Comparison of ENCODE assay signal across 31 cellular contexts in genomic region chr10:119055472-119055871, GRCh38. TPM values are rescaled to one million over a fixed set of nuclear protein-coding genes. Genes with fewer than 3 reads are reported as not detected.
"Had no signal": no experiment of that assay in that cellular context is flagged by ENCODE, and none has a peak within 500 bp of the region (broad histone marks: within the 10 kb centered on the region; RNA-seq: fewer than 3 reads in every experiment).

No MANE protein-coding gene starts in this region.

- H3K4me1 Mint-ChIP-seq: nephron; stimulated activated naive CD8-positive, alpha-beta T cell treated with anti-CD3 and anti-CD28 coated beads, Interleukin-15, amount 100 ng/mL, for 72 hours had no signal

- H3K27ac ChIP-seq: neural progenitor cell, ovary, parathyroid adenoma, psoas muscle, right lobe of liver, sigmoid colon, spleen, suprapubic skin, testis, tibial artery, upper lobe of left lung, vagina had no signal

- H3K27ac Mint-ChIP-seq: natural killer cell; nephron; neural progenitor cell; progenitor cell of endocrine pancreas; stimulated activated memory B cell treated with anti-CD40 and anti-IgM and Interleukin-4, amounts not matched to agents 10 μg/mL and 1 μg/mL and 100 μg/mL, for 72 hours; stimulated activated naive CD8-positive, alpha-beta T cell treated with anti-CD3 and anti-CD28 coated beads, Interleukin-15, amount 100 ng/mL, for 72 hours had no signal

- H3K9me3 ChIP-seq: ovary, psoas muscle, right lobe of liver, sigmoid colon, spleen, suprapubic skin, testis, tibial artery, upper lobe of left lung, vagina had no signal

- H3K4me3 Mint-ChIP-seq: natural killer cell; nephron; neural progenitor cell; stimulated activated memory B cell treated with anti-CD40 and anti-IgM and Interleukin-4, amounts not matched to agents 10 μg/mL and 1 μg/mL and 100 μg/mL, for 72 hours; stimulated activated naive CD8-positive, alpha-beta T cell treated with anti-CD3 and anti-CD28 coated beads, Interleukin-15, amount 100 ng/mL, for 72 hours had no signal

- H3K27me3 ChIP-seq: neural progenitor cell, ovary, right lobe of liver, sigmoid colon, spleen, suprapubic skin, testis, tibial artery, upper lobe of left lung, vagina had no signal

- H3K4me3 ChIP-seq: neural progenitor cell, ovary, psoas muscle, right lobe of liver, sigmoid colon, smooth muscle cell, spleen, suprapubic skin, testis, tibial artery, upper lobe of left lung, vagina had no signal

- H3K27me3 Mint-ChIP-seq: progenitor cell of endocrine pancreas; stimulated activated memory B cell treated with anti-CD40 and anti-IgM and Interleukin-4, amounts not matched to agents 10 μg/mL and 1 μg/mL and 100 μg/mL, for 72 hours; stimulated activated naive CD8-positive, alpha-beta T cell treated with anti-CD3 and anti-CD28 coated beads, Interleukin-15, amount 100 ng/mL, for 72 hours had no signal

- FAIRE-seq: urothelium cell line had no signal

- DNase-seq: natural killer cell; occipital lobe; ovary; posterior cingulate gyrus; psoas muscle; right cardiac atrium; right lobe of liver; sigmoid colon; spleen; stimulated activated CD4-positive, alpha-beta T cell treated with anti-CD3 and anti-CD28 coated beads, Interleukin-12 subunit alpha, Interleukin-12 subunit beta, amount 100 ng/mL, for 4 hours; stimulated activated CD4-positive, alpha-beta T cell treated with anti-CD3 and anti-CD28 coated beads, Interleukin-1b, Interleukin-23, amount 100 ng/mL, for 48 hours; stimulated activated CD4-positive, alpha-beta T cell treated with anti-CD3 and anti-CD28 coated beads, Interleukin-4, amount 100 ng/mL, for 1 hour; stimulated activated CD4-positive, alpha-beta T cell treated with anti-CD3 and anti-CD28 coated beads, Interleukin-4, amount 100 ng/mL, for 4 hours; stimulated activated CD8-positive, alpha-beta memory T cell treated with anti-CD3 and anti-CD28 coated beads, Interleukin-4, amount 100 ng/mL, for 48 hours; stimulated activated naive CD4-positive, alpha-beta T cell; stimulated activated naive CD8-positive, alpha-beta T cell treated with anti-CD3 and anti-CD28 coated beads, Interleukin-15, amount 100 ng/mL, for 72 hours; stimulated activated naive CD8-positive, alpha-beta T cell treated with anti-CD3 and anti-CD28 coated beads, Interleukin-15, Interleukin-2, amounts not matched to agents 100 U/mL and 50 U/mL, for 24 hours; substantia nigra; testis; tibial artery; trophoblast cell; upper lobe of left lung had no signal

- H3K4me1 ChIP-seq: neural progenitor cell, parathyroid adenoma, psoas muscle, right lobe of liver, sigmoid colon, suprapubic skin, testis, tibial artery, upper lobe of left lung, vagina had no signal

- ATAC-seq: natural killer cell; psoas muscle; right cardiac atrium; right lobe of liver; stimulated activated memory B cell treated with anti-CD40 and anti-IgM and Interleukin-4, amounts not matched to agents 10 μg/mL and 1 μg/mL and 100 μg/mL, for 72 hours; stimulated activated naive CD8-positive, alpha-beta T cell treated with anti-CD3 and anti-CD28 coated beads, Interleukin-15, amount 100 ng/mL, for 72 hours; stimulated activated naive CD8-positive, alpha-beta T cell treated with anti-CD3 and anti-CD28 coated beads, Interleukin-15, Interleukin-2, amounts not matched to agents 100 U/mL and 50 U/mL, for 24 hours had no signal

RNA-seq across cellular contexts. Expression of gene NANOS1, which starts 26.0 kb away (rescaled TPM):
- total RNA-seq: vagina had no signal
